ENCODE assay signal across 9 cellular contexts in genomic region chr20:13681248-13682125, GRCh38. TPM values are rescaled to one million over a fixed set of nuclear protein-coding genes. Genes with fewer than 3 reads are reported as not detected.
DNase-seq lines count a peak whose midpoint lies in the region; ATAC-seq, FAIRE-seq and TF ChIP-seq lines count a peak whose summit lies in the region.
"Had no signal": no experiment of that assay in that cellular context is flagged by ENCODE, and none has a peak within 500 bp of the region (broad histone marks: within the 10 kb centered on the region; RNA-seq: fewer than 3 reads in every experiment).

No MANE protein-coding gene starts in this region.

- DNase-seq in GM06990 (ENCODE audit: extremely low read depth, insufficient read length), result peak; percentile 50
- peak; percentile 60 for DNase-seq in RPMI8226
- DNase-seq in retina, result no peak
- DNase-seq in upper lobe of left lung, result no peak
- DNase-seq in middle frontal gyrus (ENCODE audit: extremely low spot score, low spot score), result no peak
- no peak for DNase-seq in frontal cortex (ENCODE audit: low spot score in 2 of 2)

- H3K4me3 ChIP-seq in GM06990 (replicated peaks; ENCODE audit: low read depth, low read length) (no peak overlapping the region), upper lobe of left lung (no peak overlapping the region)
- H3K4me3 ChIP-seq: gastroesophageal sphincter had no signal

- TF ChIP-seq CTCF in GM06990 (IDR thresholded peaks at IDR 0.05; ENCODE audit: insufficient read depth, low read length, poor library complexity, severe bottlenecking) (no peak), upper lobe of left lung (IDR thresholded peaks at IDR 0.05) (no peak)

- no peaks in the 10 kb centered on the region for H3K9me3 ChIP-seq in upper lobe of left lung
- H3K9me3 ChIP-seq: gastroesophageal sphincter had no signal

- no peak overlapping the region for H3K27ac ChIP-seq in upper lobe of left lung
- H3K27ac ChIP-seq: gastroesophageal sphincter had no signal

- TF ChIP-seq POLR2A in upper lobe of left lung (IDR thresholded peaks at IDR 0.05), result no peak

- H3K4me1 ChIP-seq in upper lobe of left lung, result no peaks in the 10 kb centered on the region
- H3K4me1 ChIP-seq: gastroesophageal sphincter had no signal

- WGBS in upper lobe of left lung, 2 donors, result 66 to 76% methylated on average over 4 of the region's 4 CpGs

- no peak for TF ChIP-seq EP300 in upper lobe of left lung (IDR thresholded peaks at IDR 0.05)

- ATAC-seq in GM19463 (IDR thresholded peaks at IDR 0.05; ENCODE audit: unreplicated experiment), result peak; percentile 83
- peak; percentile 88 for ATAC-seq in HG03060 (IDR thresholded peaks at IDR 0.05; ENCODE audit: low read depth, unreplicated experiment)
- no peak for ATAC-seq in upper lobe of left lung (ENCODE audit: low FRiP score in 2 of 2)
- ATAC-seq: gastroesophageal sphincter had no signal

- H3K36me3 ChIP-seq in GM06990 (ENCODE audit: control insufficient read depth, insufficient read depth, low read length), result no peaks in the 10 kb centered on the region
- no peaks in the 10 kb centered on the region for H3K36me3 ChIP-seq in upper lobe of left lung
- H3K36me3 ChIP-seq: gastroesophageal sphincter had no signal

- no peaks in the 10 kb centered on the region for H3K27me3 ChIP-seq in GM06990 (replicated peaks; ENCODE audit: control insufficient read depth, insufficient read depth, low read length)
- no peaks in the 10 kb centered on the region for H3K27me3 ChIP-seq in upper lobe of left lung
- H3K27me3 ChIP-seq: gastroesophageal sphincter had no signal

- FAIRE-seq in frontal cortex (lab: Jason Lieb, UNC), result no peak

RNA-seq across cellular contexts. Expression of gene TASP1, which starts 42.8 kb away (rescaled TPM):
- total RNA-seq in upper lobe of left lung (10 to 100 TPM; 12.4 to 21.1 (median 14.0) TPM), frontal cortex (30.6 TPM)

Comparison
In these comparisons a context has a peak if more than half of its experiments do, and no peak if none do; other contexts are left out.
1. DNase-seq: peak in GM06990 (single experiment) and RPMI8226 (single experiment); none in retina (single experiment), upper lobe of left lung (0 of 2), middle frontal gyrus (single experiment) and frontal cortex (0 of 2).
2. ATAC-seq: peak in GM19463 (single experiment) and HG03060 (single experiment); none in upper lobe of left lung (0 of 2).